Comparison of ENCODE assay signal across 41 cellular contexts in the genomic region with DNA sequence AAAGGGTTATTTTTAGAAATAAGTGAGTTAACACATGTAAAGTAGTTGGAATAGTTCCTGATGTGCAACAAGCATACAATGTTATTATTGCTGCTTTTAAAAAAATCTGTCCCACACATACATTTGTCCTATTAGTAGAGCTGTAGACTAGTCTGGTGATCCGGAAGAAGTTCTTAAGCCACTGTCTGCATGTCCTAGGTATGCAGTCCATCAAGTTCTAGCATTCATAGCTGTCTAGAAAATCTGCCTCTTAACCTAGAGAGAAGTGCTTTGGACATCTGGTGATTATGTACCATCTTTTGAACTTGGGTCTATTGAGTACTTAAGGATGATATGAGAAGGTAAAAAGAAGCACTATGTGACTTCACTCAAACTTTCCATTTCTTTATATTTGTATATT.
"Had no signal": no experiment of that assay in that cellular context is flagged by ENCODE, and none has a peak within 500 bp of the region (broad histone marks: within the 10 kb centered on the region; RNA-seq: fewer than 3 reads in every experiment).

No MANE protein-coding gene starts in this region.

- H3K9me3 Mint-ChIP-seq: activated naive CD4-positive, alpha-beta T cell treated with anti-CD3 and anti-CD28 coated beads for 36 hours; activated naive CD4-positive, alpha-beta T cell treated with anti-CD3 and anti-CD28 coated beads, Interleukin-2, amount 10 ng/mL, durations not matched to agents 7 days and 5 days; activated naive CD4-positive, alpha-beta T cell treated with anti-CD3 and anti-CD28 coated beads, Interleukin-2, amount 50 U/mL, for 24 hours; activated naive CD8-positive, alpha-beta T cell treated with anti-CD3 and anti-CD28 coated beads for 36 hours; activated naive CD8-positive, alpha-beta T cell treated with anti-CD3 and anti-CD28 coated beads, Interleukin-2, amount 10 ng/mL, durations not matched to agents 7 days and 5 days; activated T-cell treated with anti-CD3 and anti-CD28 coated beads, Interleukin-2, amount 50 U/mL, for 24 hours; activated T-cell treated with anti-CD3 and anti-CD28 coated beads, Interleukin-2, amount 50 U/mL, for 4 hours; activated T-cell treated with anti-CD3 and anti-CD28 coated beads, Interleukin-2, amount 50 U/mL, for 72 hours; activated T-helper 1 cell treated with anti-CD3 and anti-CD28 coated beads, Interleukin-12 subunit alpha, Interleukin-12 subunit beta, Interleukin-2, Interleukin-4 antibody, amounts not matched to agents 30 ng/mL and 10 ng/mL and 1 ng/mL, durations not matched to agents 14 hours and 24 hours and 36 hours; activated T-helper 2 cell treated with anti-CD3 and anti-CD28 coated beads, Interferon-gamma antibody, Interleukin-2, Interleukin-4, amounts not matched to agents 10 μg/mL and 5 μg/mL and 100 μg/mL, durations not matched to agents 14 hours and 24 hours and 36 hours; brain had no signal

- H3K4me1 ChIP-seq: adrenal gland, ascending aorta, body of pancreas, breast epithelium had no signal

- H3K36me3 Mint-ChIP-seq: activated naive CD4-positive, alpha-beta T cell treated with anti-CD3 and anti-CD28 coated beads, Interleukin-2, amount 10 ng/mL, durations not matched to agents 7 days and 5 days; activated naive CD4-positive, alpha-beta T cell treated with anti-CD3 and anti-CD28 coated beads, Interleukin-2, amount 50 U/mL, for 24 hours; activated naive CD4-positive, alpha-beta T cell treated with anti-CD3 and anti-CD28 coated beads, Interleukin-2, amount 50 U/mL, for 72 hours; activated naive CD8-positive, alpha-beta T cell; activated naive CD8-positive, alpha-beta T cell treated with anti-CD3 and anti-CD28 coated beads for 36 hours; activated naive CD8-positive, alpha-beta T cell treated with anti-CD3 and anti-CD28 coated beads, Interleukin-2, amount 10 ng/mL, durations not matched to agents 7 days and 5 days; brain had no signal

- H3K4me3 Mint-ChIP-seq: activated naive CD4-positive, alpha-beta T cell treated with anti-CD3 and anti-CD28 coated beads for 36 hours; activated naive CD4-positive, alpha-beta T cell treated with anti-CD3 and anti-CD28 coated beads, Interleukin-2, amount 10 ng/mL, durations not matched to agents 7 days and 5 days; activated naive CD4-positive, alpha-beta T cell treated with anti-CD3 and anti-CD28 coated beads, Interleukin-2, amount 50 U/mL, for 24 hours; activated naive CD8-positive, alpha-beta T cell; activated naive CD8-positive, alpha-beta T cell treated with anti-CD3 and anti-CD28 coated beads for 36 hours; activated naive CD8-positive, alpha-beta T cell treated with anti-CD3 and anti-CD28 coated beads, Interleukin-2, amount 10 ng/mL, durations not matched to agents 7 days and 5 days; activated naive CD8-positive, alpha-beta T cell treated with anti-CD3 and anti-CD28 coated beads, Interleukin-2, amount 50 U/mL, for 24 hours; activated T-cell treated with anti-CD3 and anti-CD28 coated beads, Interleukin-2, amount 50 U/mL, for 24 hours; activated T-cell treated with anti-CD3 and anti-CD28 coated beads, Interleukin-2, amount 50 U/mL, for 4 hours; activated T-cell treated with anti-CD3 and anti-CD28 coated beads, Interleukin-2, amount 50 U/mL, for 72 hours; activated T-helper 1 cell treated with anti-CD3 and anti-CD28 coated beads, Interleukin-12 subunit alpha, Interleukin-12 subunit beta, Interleukin-2, Interleukin-4 antibody, amounts not matched to agents 30 ng/mL and 10 ng/mL and 1 ng/mL, durations not matched to agents 14 hours and 24 hours and 36 hours; activated T-helper 17 cell treated with anti-CD3 and anti-CD28 coated beads, Interleukin-2, amount 50 U/mL, for 72 hours; brain; central memory CD8-positive, alpha-beta T cell had no signal

- H3K4me3 ChIP-seq: adrenal gland, ascending aorta, body of pancreas, breast epithelium, cardiac muscle cell had no signal

- H3K27me3 ChIP-seq: adrenal gland, ascending aorta, body of pancreas, brain microvascular endothelial cell, breast epithelium, cardiac muscle cell had no signal

- FAIRE-seq: astrocyte, bronchial epithelial cell had no signal

- ATAC-seq: activated naive CD4-positive, alpha-beta T cell treated with anti-CD3 and anti-CD28 coated beads, Interleukin-2, amount 50 U/mL, for 72 hours; activated naive CD8-positive, alpha-beta T cell treated with anti-CD3 and anti-CD28 coated beads, Interleukin-2, amount 50 U/mL, for 24 hours; activated T-cell treated with anti-CD3 and anti-CD28 coated beads, Interleukin-2, amount 50 U/mL, for 4 hours; activated T-cell treated with anti-CD3 and anti-CD28 coated beads, Interleukin-2, amount 50 U/mL, for 72 hours; activated T-helper 17 cell treated with anti-CD3 and anti-CD28 coated beads, Interleukin-2, amount 50 U/mL, for 72 hours; body of pancreas had no signal

- H3K27me3 Mint-ChIP-seq: activated naive CD4-positive, alpha-beta T cell treated with anti-CD3 and anti-CD28 coated beads, Interleukin-2, amount 10 ng/mL, durations not matched to agents 7 days and 5 days; activated naive CD4-positive, alpha-beta T cell treated with anti-CD3 and anti-CD28 coated beads, Interleukin-2, amount 50 U/mL, for 24 hours; activated naive CD8-positive, alpha-beta T cell; activated naive CD8-positive, alpha-beta T cell treated with anti-CD3 and anti-CD28 coated beads for 36 hours; activated naive CD8-positive, alpha-beta T cell treated with anti-CD3 and anti-CD28 coated beads, Interleukin-2, amount 10 ng/mL, durations not matched to agents 7 days and 5 days; activated naive CD8-positive, alpha-beta T cell treated with anti-CD3 and anti-CD28 coated beads, Interleukin-2, amount 50 U/mL, for 24 hours; activated T-cell treated with anti-CD3 and anti-CD28 coated beads, Interleukin-2, amount 50 U/mL, for 24 hours; activated T-helper 17 cell treated with anti-CD3 and anti-CD28 coated beads, Interleukin-2, amount 50 U/mL, for 72 hours; brain; central memory CD8-positive, alpha-beta T cell had no signal

- H3K36me3 ChIP-seq: adrenal gland, ascending aorta, brain microvascular endothelial cell, breast epithelium, cardiac muscle cell had no signal

- H3K27ac Mint-ChIP-seq: activated naive CD4-positive, alpha-beta T cell treated with anti-CD3 and anti-CD28 coated beads for 36 hours; activated naive CD4-positive, alpha-beta T cell treated with anti-CD3 and anti-CD28 coated beads, Interleukin-2, amount 10 ng/mL, durations not matched to agents 7 days and 5 days; activated naive CD4-positive, alpha-beta T cell treated with anti-CD3 and anti-CD28 coated beads, Interleukin-2, amount 50 U/mL, for 24 hours; activated naive CD4-positive, alpha-beta T cell treated with anti-CD3 and anti-CD28 coated beads, Interleukin-2, amount 50 U/mL, for 72 hours; activated naive CD8-positive, alpha-beta T cell; activated naive CD8-positive, alpha-beta T cell treated with anti-CD3 and anti-CD28 coated beads for 36 hours; activated naive CD8-positive, alpha-beta T cell treated with anti-CD3 and anti-CD28 coated beads, Interleukin-2, amount 10 ng/mL, durations not matched to agents 7 days and 5 days; activated naive CD8-positive, alpha-beta T cell treated with anti-CD3 and anti-CD28 coated beads, Interleukin-2, amount 50 U/mL, for 24 hours; activated T-cell treated with anti-CD3 and anti-CD28 coated beads, Interleukin-2, amount 50 U/mL, for 24 hours; activated T-cell treated with anti-CD3 and anti-CD28 coated beads, Interleukin-2, amount 50 U/mL, for 72 hours; activated T-helper 1 cell treated with anti-CD3 and anti-CD28 coated beads, Interleukin-12 subunit alpha, Interleukin-12 subunit beta, Interleukin-2, Interleukin-4 antibody, amounts not matched to agents 30 ng/mL and 10 ng/mL and 1 ng/mL, durations not matched to agents 14 hours and 24 hours and 36 hours; activated T-helper 17 cell treated with anti-CD3 and anti-CD28 coated beads, Interleukin-2, amount 50 U/mL, for 72 hours; activated T-helper 2 cell treated with anti-CD3 and anti-CD28 coated beads, Interferon-gamma antibody, Interleukin-2, Interleukin-4, amounts not matched to agents 10 μg/mL and 5 μg/mL and 100 μg/mL, durations not matched to agents 14 hours and 24 hours and 36 hours; brain had no signal

- DNase-seq: activated effector memory CD4-positive, alpha-beta T cell treated with anti-CD3 and anti-CD28 coated beads, Interleukin-2, amount 50 U/mL, for 16 hours; activated effector memory CD4-positive, alpha-beta T cell treated with Interleukin-2 at 50 U/mL for 16 hours; activated gamma-delta T cell; activated gamma-delta T cell treated with Interleukin-2 at 50 U/mL for 16 hours; activated naive CD4-positive, alpha-beta T cell; activated naive CD4-positive, alpha-beta T cell treated with anti-CD3 and anti-CD28 coated beads for 36 hours; activated naive CD4-positive, alpha-beta T cell treated with anti-CD3 and anti-CD28 coated beads, Interleukin-2, amount 10 ng/mL, durations not matched to agents 7 days and 5 days; activated naive CD4-positive, alpha-beta T cell treated with anti-CD3 and anti-CD28 coated beads, Interleukin-2, amount 50 U/mL, for 16 hours; activated naive CD4-positive, alpha-beta T cell treated with Interleukin-2 at 50 U/mL for 16 hours; activated naive CD8-positive, alpha-beta T cell treated with anti-CD3 and anti-CD28 coated beads for 36 hours; activated naive CD8-positive, alpha-beta T cell treated with anti-CD3 and anti-CD28 coated beads, Interleukin-2, amount 10 ng/mL, durations not matched to agents 7 days and 5 days; activated naive CD8-positive, alpha-beta T cell treated with anti-CD3 and anti-CD28 coated beads, Interleukin-2, amount 50 U/mL, for 24 hours; activated T-cell treated with anti-CD3 and anti-CD28 coated beads for 4 hours; activated T-cell treated with anti-CD3 and anti-CD28 coated beads, Interleukin-2, amount 50 U/mL, for 1 hour; activated T-cell treated with anti-CD3 and anti-CD28 coated beads, Interleukin-2, amount 50 U/mL, for 24 hours; activated T-cell treated with anti-CD3 and anti-CD28 coated beads, Interleukin-2, amount 50 U/mL, for 4 hours; activated T-cell treated with anti-CD3 and anti-CD28 coated beads, Interleukin-2, amount 50 U/mL, for 48 hours; activated T-cell treated with anti-CD3 and anti-CD28 coated beads, Interleukin-2, amount 50 U/mL, for 72 hours; adrenal gland; amniotic stem cell; amygdala; anterior cingulate cortex; aorta; body of pancreas; brain microvascular endothelial cell; caudate nucleus; central memory CD4-positive, alpha-beta T cell; cerebellar nuclear complex had no signal

- H3K27ac ChIP-seq: adrenal gland, ascending aorta, body of pancreas, brain microvascular endothelial cell, breast epithelium, cardiac muscle cell had no signal

- H3K4me1 Mint-ChIP-seq: activated naive CD4-positive, alpha-beta T cell treated with anti-CD3 and anti-CD28 coated beads, Interleukin-2, amount 10 ng/mL, durations not matched to agents 7 days and 5 days; activated naive CD4-positive, alpha-beta T cell treated with anti-CD3 and anti-CD28 coated beads, Interleukin-2, amount 50 U/mL, for 24 hours; activated naive CD8-positive, alpha-beta T cell treated with anti-CD3 and anti-CD28 coated beads for 36 hours; activated naive CD8-positive, alpha-beta T cell treated with anti-CD3 and anti-CD28 coated beads, Interleukin-2, amount 10 ng/mL, durations not matched to agents 7 days and 5 days; activated naive CD8-positive, alpha-beta T cell treated with anti-CD3 and anti-CD28 coated beads, Interleukin-2, amount 50 U/mL, for 24 hours; activated T-helper 17 cell treated with anti-CD3 and anti-CD28 coated beads, Interleukin-2, amount 50 U/mL, for 72 hours; brain; central memory CD8-positive, alpha-beta T cell had no signal

- H3K9me3 ChIP-seq: adrenal gland, ascending aorta, body of pancreas, breast epithelium had no signal
